ENCODE assay signal across 8 cellular contexts in genomic region chr9:36137392-36138004, GRCh38. TPM values are rescaled to one million over a fixed set of nuclear protein-coding genes. Genes with fewer than 3 reads are reported as not detected.
DNase-seq lines count a peak whose midpoint lies in the region; ATAC-seq and TF ChIP-seq lines count a peak whose summit lies in the region.

No MANE protein-coding gene starts in this region.

- H3K79me2 ChIP-seq in OCI-LY7 (ENCODE audit: insufficient read depth, low read depth, low read length), result no peaks in the 10 kb centered on the region

- peak overlapping the region; percentile 93 to 100 (median 97) for H3K4me3 Mint-ChIP-seq in immature natural killer cell
- H3K4me3 Mint-ChIP-seq in stimulated activated effector memory CD8-positive, alpha-beta T cell treated with anti-CD3 and anti-CD28 coated beads, Interleukin-12 subunit alpha, Interleukin-12 subunit beta, amount 100 ng/mL, for 72 hours, result peak overlapping the region; percentile 97

- POLR2A ChIA-PET in OCI-LY7 (lab: Charles Lee), result no interaction called here

- H2AFZ ChIP-seq in OCI-LY7 (ENCODE audit: low read length), result no peak overlapping the region

- CTCF ChIA-PET in OCI-LY7 (lab: Charles Lee; ENCODE audit: unreplicated experiment), result no interaction called here

- H3K27me3 Mint-ChIP-seq in immature natural killer cell (ENCODE audit: low read depth in 3 of 3), result peaks cover 0 to 9% (median 6%) of the 10 kb centered on the region in 3 donors

- H3K4me2 ChIP-seq in OCI-LY7 (ENCODE audit: low read length), result no peak overlapping the region

- peak overlapping the region; percentile 54 to 88 for H3K27ac Mint-ChIP-seq in activated naive CD4-positive, alpha-beta T cell treated with anti-CD3 and anti-CD28 coated beads, Interleukin-2, amount 50 U/mL, for 72 hours
- peak overlapping the region; percentile 98 to 100 (median 100) for H3K27ac Mint-ChIP-seq in immature natural killer cell
- peak overlapping the region; percentile 93 for H3K27ac Mint-ChIP-seq in stimulated activated effector memory CD8-positive, alpha-beta T cell treated with anti-CD3 and anti-CD28 coated beads, Interleukin-12 subunit alpha, Interleukin-12 subunit beta, amount 100 ng/mL, for 72 hours

- no peaks in the 10 kb centered on the region for H3K36me3 Mint-ChIP-seq in activated naive CD4-positive, alpha-beta T cell treated with anti-CD3 and anti-CD28 coated beads, Interleukin-2, amount 50 U/mL, for 72 hours
- H3K36me3 Mint-ChIP-seq in immature natural killer cell, result no peaks in the 10 kb centered on the region
- H3K36me3 Mint-ChIP-seq in stimulated activated effector memory CD8-positive, alpha-beta T cell treated with anti-CD3 and anti-CD28 coated beads, Interleukin-12 subunit alpha, Interleukin-12 subunit beta, amount 100 ng/mL, for 72 hours, result peaks cover 7% of the 10 kb centered on the region

- peaks cover 60 to 64% of the 10 kb centered on the region in 2 donors for H3K4me1 Mint-ChIP-seq in immature natural killer cell
- H3K4me1 Mint-ChIP-seq in stimulated activated effector memory CD8-positive, alpha-beta T cell treated with anti-CD3 and anti-CD28 coated beads, Interleukin-12 subunit alpha, Interleukin-12 subunit beta, amount 100 ng/mL, for 72 hours, result peaks cover 63% of the 10 kb centered on the region

- H3K9me3 ChIP-seq in OCI-LY7 (ENCODE audit: low read length), result no peaks in the 10 kb centered on the region

- DNase-seq in DMS53 (lab: John Stamatoyannopoulos, UW), result peak; percentile 48
- DNase-seq in DMS53 treated with DMSO at 0.1 percent for 48 hours (lab: John Stamatoyannopoulos, UW; ENCODE audit: unreplicated experiment), result no peak
- DNase-seq in activated naive CD4-positive, alpha-beta T cell treated with anti-CD3 and anti-CD28 coated beads, Interleukin-2, amount 50 U/mL, for 72 hours (ENCODE audit: low spot score in 2 of 2), result peak in 1 of 2 donors; percentile 55
- DNase-seq in immature natural killer cell, result no peak
- no peak for DNase-seq in stimulated activated effector memory CD8-positive, alpha-beta T cell treated with anti-CD3 and anti-CD28 coated beads, Interleukin-12 subunit alpha, Interleukin-12 subunit beta, amount 100 ng/mL, for 72 hours (ENCODE audit: low spot score in 2 of 2)
- DNase-seq in epidermal melanocyte (ENCODE audit: insufficient read length, low spot score), result no peak
- DNase-seq in OCI-LY7 (ENCODE audit: low spot score), result no peak

- H3K4me1 ChIP-seq in OCI-LY7 (ENCODE audit: insufficient read depth, low read length, poor library complexity, severe bottlenecking), result peaks cover 7% of the 10 kb centered on the region

- intact Hi-C loops in OCI-LY7 (cut with micrococcal nuclease; ENCODE audit: unreplicated experiment), result no loop called here

- no peaks in the 10 kb centered on the region for H3K9me3 Mint-ChIP-seq in activated naive CD4-positive, alpha-beta T cell treated with anti-CD3 and anti-CD28 coated beads, Interleukin-2, amount 50 U/mL, for 72 hours
- no peaks in the 10 kb centered on the region for H3K9me3 Mint-ChIP-seq in immature natural killer cell
- no peaks in the 10 kb centered on the region for H3K9me3 Mint-ChIP-seq in stimulated activated effector memory CD8-positive, alpha-beta T cell treated with anti-CD3 and anti-CD28 coated beads, Interleukin-12 subunit alpha, Interleukin-12 subunit beta, amount 100 ng/mL, for 72 hours

- no peaks in the 10 kb centered on the region for H3K9me2 ChIP-seq in OCI-LY7 (ENCODE audit: insufficient read depth, low read length)

- H3K36me3 ChIP-seq in OCI-LY7 (ENCODE audit: insufficient read depth, low read length), result no peaks in the 10 kb centered on the region

- H4K20me1 ChIP-seq in OCI-LY7 (ENCODE audit: insufficient read depth, low read length), result no peaks in the 10 kb centered on the region

- no peak overlapping the region for H3K4me3 ChIP-seq in OCI-LY7 (ENCODE audit: low read depth, low read length, poor library complexity, severe bottlenecking)

- no peak for ATAC-seq in activated naive CD4-positive, alpha-beta T cell treated with anti-CD3 and anti-CD28 coated beads, Interleukin-2, amount 50 U/mL, for 72 hours
- no peak for ATAC-seq in stimulated activated effector memory CD8-positive, alpha-beta T cell treated with anti-CD3 and anti-CD28 coated beads, Interleukin-12 subunit alpha, Interleukin-12 subunit beta, amount 100 ng/mL, for 72 hours
- ATAC-seq in GM21786 (IDR thresholded peaks at IDR 0.05; ENCODE audit: unreplicated experiment), result no peak

- BruUV-seq in OCI-LY7 (replicated peaks; lab: Mats Ljungman, UMichigan), result no TSS peak

- no peak for TF ChIP-seq CTCF in OCI-LY7 (conservative IDR thresholded peaks at IDR 0.05; ENCODE audit: low read length)

- no peak overlapping the region for H3K27ac ChIP-seq in OCI-LY7 (ENCODE audit: low read depth, low read length, poor library complexity, severe bottlenecking)

RNA-seq across cellular contexts. Expression of gene GLIPR2, which starts 1.0 kb away (rescaled TPM):
- 10 to 100 TPM in 1 of 2 donors, 1 to 10 TPM in 1; 4.0 to 17.0 TPM for total RNA-seq in activated naive CD4-positive, alpha-beta T cell treated with anti-CD3 and anti-CD28 coated beads, Interleukin-2, amount 50 U/mL, for 72 hours
- polyA plus RNA-seq in immature natural killer cell, result 100 to 1,000 TPM; 327 to 486 (median 374) TPM
- not detected in 2 replicates for total RNA-seq in OCI-LY7 (2014; rRNA removed; shearing (Covaris generic))
- total RNA-seq in OCI-LY7 (2022), result not detected in 2 replicates

RNA-seq across cellular contexts. Expression of gene CCIN, which starts 31.7 kb away (rescaled TPM):
- total RNA-seq in activated naive CD4-positive, alpha-beta T cell treated with anti-CD3 and anti-CD28 coated beads, Interleukin-2, amount 50 U/mL, for 72 hours, result not detected
- polyA plus RNA-seq in immature natural killer cell, result under 1 TPM in 1 of 3 donors, not detected in 2; 0.43 TPM
- not detected in 2 replicates for total RNA-seq in OCI-LY7 (2014; rRNA removed; shearing (Covaris generic))
- not detected in 2 replicates for total RNA-seq in OCI-LY7 (2022)

RNA-seq across cellular contexts. Expression of gene CLTA, which starts 53.2 kb away (rescaled TPM):
- 100 to 1,000 TPM in 1 of 2 donors, 10 to 100 TPM in 1; 77.0 to 127 TPM for total RNA-seq in activated naive CD4-positive, alpha-beta T cell treated with anti-CD3 and anti-CD28 coated beads, Interleukin-2, amount 50 U/mL, for 72 hours
- 100 to 1,000 TPM in 1 of 3 donors, 10 to 100 TPM in 2; 62.2 to 121 (median 89.0) TPM for polyA plus RNA-seq in immature natural killer cell
- total RNA-seq in OCI-LY7 (2014; rRNA removed; shearing (Covaris generic)), result 150 and 176 TPM in 2 replicates
- 161 and 171 TPM in 2 replicates for total RNA-seq in OCI-LY7 (2022)
